In genomic region chrX:13339607-13340006, GRCh38 we compare ENCODE assay signal across 26 cellular contexts. TPM values are rescaled to one million over a fixed set of nuclear protein-coding genes. Genes with fewer than 3 reads are reported as not detected.
DNase-seq lines count a peak whose midpoint lies in the region; ATAC-seq and TF ChIP-seq lines count a peak whose summit lies in the region.
"Had no signal": no experiment of that assay in that cellular context is flagged by ENCODE, and none has a peak within 500 bp of the region (broad histone marks: within the 10 kb centered on the region; RNA-seq: fewer than 3 reads in every experiment).

No MANE protein-coding gene starts in this region.

- H3K4me1 Mint-ChIP-seq in MCF 10A (ENCODE audit: insufficient read depth, unreplicated experiment) = no peaks in the 10 kb centered on the region
- H3K4me1 Mint-ChIP-seq: CD8-positive, alpha-beta memory T cell; GM23338 had no signal

- intact Hi-C loops in MCF 10A (cut with micrococcal nuclease) = no loop called here
- intact Hi-C loops in mammary epithelial cell (cut with micrococcal nuclease) = loop anchor here (5.0 kb wide), 1 partner anchor 392 kb away; no protein-coding TSS in a partner anchor
- intact Hi-C loops in colonic mucosa (cut with DNase I) = no loop called here
- intact Hi-C loops in mucosa of descending colon (cut with DNase I, micrococcal nuclease) = no loop called here

- no peaks in the 10 kb centered on the region for H3K27me3 Mint-ChIP-seq in MCF 10A (ENCODE audit: insufficient read depth, unreplicated experiment)

- no peaks in the 10 kb centered on the region for H3K9me2 ChIP-seq in Karpas-422 (replicated peaks; ENCODE audit: insufficient read depth, low read length)

- dilution Hi-C loops in mammary epithelial cell (cut with HindIII; ENCODE audit: low sequenced_read_pairs) = loop anchor here (5.0 kb wide), 1 partner anchor 77 kb away; no protein-coding TSS in a partner anchor

- H3K4me3 ChIP-seq in mammary epithelial cell (replicated peaks in 1 of 3; ENCODE audit: insufficient read depth in 1 of 3, low read depth in 2 of 3, low read length in 3 of 3) (no peak overlapping the region), colonic mucosa (no peak overlapping the region), mucosa of descending colon (no peak overlapping the region), Karpas-422 (ENCODE audit: low read length) (no peak overlapping the region)
- H3K4me3 ChIP-seq: GM23338, HAP-1, MG63 had no signal

- H3K4me3 Mint-ChIP-seq in MCF 10A (ENCODE audit: unreplicated experiment) = no peak overlapping the region
- H3K4me3 Mint-ChIP-seq: CD8-positive, alpha-beta memory T cell; GM23338; IgD-negative memory B cell had no signal

- peak; percentile 2 for DNase-seq in MCF 10A (ENCODE audit: unreplicated experiment)
- DNase-seq in mammary epithelial cell = no peak
- peak; percentile 49 for DNase-seq in colonic mucosa
- DNase-seq in mucosa of descending colon = peak in 2 of 3 donors; percentile 37 to 45
- DNase-seq in Karpas-422 = no peak
- DNase-seq: Calu3; CD8-positive, alpha-beta memory T cell; DMS53; GDM1; MG63; NCI-H1048; NCI-H1436 treated with DMSO at 0.1 percent for 48 hours; NCI-H2029 treated with DMSO at 0.1 percent for 48 hours; NCI-H2171 treated with DMSO at 0.1 percent for 48 hours; NCI-H446; PC-3; Right ventricle myocardium superior; SW 1271 had no signal

- H3K79me2 ChIP-seq in mammary epithelial cell (ENCODE audit: insufficient read depth, low read length) = no peaks in the 10 kb centered on the region
- H3K79me2 ChIP-seq in Karpas-422 (ENCODE audit: low read length) = no peaks in the 10 kb centered on the region

- H4K20me1 ChIP-seq in mammary epithelial cell (ENCODE audit: insufficient read depth, low read length) (no peaks in the 10 kb centered on the region), Karpas-422 (ENCODE audit: insufficient read depth, low read depth, low read length) (no peaks in the 10 kb centered on the region)

- no peak overlapping the region for H3K9ac ChIP-seq in mammary epithelial cell (ENCODE audit: insufficient read depth, low read length)
- no peak overlapping the region for H3K9ac ChIP-seq in colonic mucosa (ENCODE audit: low read depth in 2 of 2, low read length in 2 of 2)
- H3K9ac ChIP-seq in Karpas-422 (ENCODE audit: low read length) = no peak overlapping the region

- H3K4me1 ChIP-seq in mammary epithelial cell (ENCODE audit: insufficient read depth, low read length) (peaks cover 9% of the 10 kb centered on the region), colonic mucosa (no peaks in the 10 kb centered on the region), mucosa of descending colon (ENCODE audit: low read depth) (no peaks in the 10 kb centered on the region), Karpas-422 (ENCODE audit: low read length) (no peaks in the 10 kb centered on the region)
- H3K4me1 ChIP-seq: HAP-1 had no signal

- H3K9me3 ChIP-seq in mammary epithelial cell (replicated peaks; ENCODE audit: insufficient read depth, low read length) = no peaks in the 10 kb centered on the region
- H3K9me3 ChIP-seq in colonic mucosa = no peaks in the 10 kb centered on the region
- H3K9me3 ChIP-seq in mucosa of descending colon = no peaks in the 10 kb centered on the region
- H3K9me3 ChIP-seq in Karpas-422 (ENCODE audit: low read length) = no peaks in the 10 kb centered on the region
- H3K9me3 ChIP-seq: MG63 had no signal

- H2AFZ ChIP-seq in mammary epithelial cell (ENCODE audit: low read depth, low read length) (no peak overlapping the region), Karpas-422 (ENCODE audit: low read length) (no peak overlapping the region)
- H2AFZ ChIP-seq: GM23338 had no signal

- POLR2A ChIA-PET in MCF 10A (lab: Yijun Ruan, JAX) = interaction anchor here (1.1 kb wide), 1 partner anchor 148 kb away, joined by 3 read pairs; no protein-coding TSS in a partner anchor

- TF ChIP-seq CTCF in MCF 10A (IDR thresholded peaks at IDR 0.05; ENCODE audit: unreplicated experiment) (no peak), mammary epithelial cell (conservative IDR thresholded peaks at IDR 0.05 in 1 of 2, IDR thresholded peaks at IDR 0.05 in 1 of 2; ENCODE audit: extremely low read depth in 1 of 2, insufficient read depth in 1 of 2, low read depth in 1 of 2, low read length in 2 of 2) (no peak), colonic mucosa (IDR thresholded peaks at IDR 0.05) (no peak), mucosa of descending colon (IDR thresholded peaks at IDR 0.05) (no peak)

- H3K4me2 ChIP-seq in mammary epithelial cell (ENCODE audit: insufficient read depth, low read depth, low read length) = no peak overlapping the region
- no peak overlapping the region for H3K4me2 ChIP-seq in Karpas-422 (ENCODE audit: low read depth, low read length, poor library complexity, severe bottlenecking)
- H3K4me2 ChIP-seq: GM23338 had no signal

- ATAC-seq in mucosa of descending colon (peak; percentile 91), GM21390 (IDR thresholded peaks at IDR 0.05; ENCODE audit: unreplicated experiment) (no peak), HG02852 (IDR thresholded peaks at IDR 0.05; ENCODE audit: unreplicated experiment) (no peak)
- ATAC-seq: GM23338, PC-3 had no signal

- H3K36me3 ChIP-seq in mammary epithelial cell (ENCODE audit: insufficient read depth, low read length) (no peaks in the 10 kb centered on the region), colonic mucosa (no peaks in the 10 kb centered on the region), mucosa of descending colon (ENCODE audit: low read depth) (no peaks in the 10 kb centered on the region), Karpas-422 (ENCODE audit: insufficient read depth, low read length) (no peaks in the 10 kb centered on the region)
- H3K36me3 ChIP-seq: HAP-1, MG63 had no signal

- no TSS peak for BruUV-seq in MCF 10A (replicated peaks; lab: Mats Ljungman, UMichigan)
- no TSS peak for BruUV-seq in mammary epithelial cell (replicated peaks; lab: Mats Ljungman, UMichigan)

- CTCF ChIA-PET in MCF 10A (lab: Yijun Ruan, JAX) = interaction anchor here (1.5 kb wide), 3 partner anchors 57 to 392 kb away, joined by 3 to 4 read pairs (median 3); no protein-coding TSS in a partner anchor
- CTCF ChIA-PET in mammary epithelial cell (lab: Charles Lee; ENCODE audit: low non-redundant PET) = no interaction called here

- H3K27ac ChIP-seq in mammary epithelial cell (ENCODE audit: insufficient read depth, low read depth, low read length) = no peak overlapping the region
- no peak overlapping the region for H3K27ac ChIP-seq in colonic mucosa
- no peak overlapping the region for H3K27ac ChIP-seq in Karpas-422 (ENCODE audit: low read length)
- H3K27ac ChIP-seq: C4-2B had no signal

- H3K27me3 ChIP-seq in mammary epithelial cell (ENCODE audit: insufficient read depth, low read length) = no peaks in the 10 kb centered on the region
- no peaks in the 10 kb centered on the region for H3K27me3 ChIP-seq in colonic mucosa
- H3K27me3 ChIP-seq in Karpas-422 (ENCODE audit: low read length) = no peaks in the 10 kb centered on the region
- H3K27me3 ChIP-seq: MG63 had no signal

- 96% methylated on average over 2 of the region's 3 CpGs for WGBS in mammary epithelial cell (ENCODE audit: low coverage, missing lambda C conversion rate)

- H3K9me3 Mint-ChIP-seq in MCF 10A (ENCODE audit: unreplicated experiment) = no peaks in the 10 kb centered on the region
- H3K9me3 Mint-ChIP-seq: CD8-positive, alpha-beta memory T cell; GM23338 had no signal

- in situ Hi-C loops in mammary epithelial cell (cut with MboI; ENCODE audit: low sequenced_read_pairs in 2 of 2) = no loop called here

- H3K27ac Mint-ChIP-seq in MCF 10A (ENCODE audit: low read depth, unreplicated experiment) = no peak overlapping the region
- H3K27ac Mint-ChIP-seq: GM23338, IgD-negative memory B cell had no signal

- H3K36me3 Mint-ChIP-seq in MCF 10A (ENCODE audit: insufficient read depth, unreplicated experiment) = no peaks in the 10 kb centered on the region
- H3K36me3 Mint-ChIP-seq: CD8-positive, alpha-beta memory T cell had no signal

RNA-seq across cellular contexts. Expression of gene ATXN3L, which starts 19.8 kb away (rescaled TPM):
- total RNA-seq in MCF 10A (2022) (not detected in 2 replicates), mammary epithelial cell (not detected), colonic mucosa (not detected), mucosa of descending colon (not detected)
- polyA plus RNA-seq in mammary epithelial cell = not detected
- not detected for polyA minus RNA-seq in mammary epithelial cell
- total RNA-seq in Karpas-422 (2014; rRNA removed; shearing (Covaris generic); ENCODE audit: low replicate concordance) = not detected in 2 replicates
- total RNA-seq: Calu3; CD8-positive, alpha-beta memory T cell; GM23338; PC-3; Right ventricle myocardium superior; RPMI7951; SK-MEL-5 had no signal
- polyA plus RNA-seq: CD8-positive, alpha-beta memory T cell; GM23338; IgD-negative memory B cell had no signal

Comparison
In these comparisons a context has a peak if more than half of its experiments do, and no peak if none do; other contexts are left out.
1. DNase-seq: peak in MCF 10A (single experiment), colonic mucosa (single experiment) and mucosa of descending colon (2 of 3); none in mammary epithelial cell (single experiment) and Karpas-422 (single experiment).